ENCODE assay signal across 9 cellular contexts in genomic region chr14:20970647-20970982, GRCh38. TPM values are rescaled to one million over a fixed set of nuclear protein-coding genes. Genes with fewer than 3 reads are reported as not detected.
A peak's percentile ranks its signal among the peaks of the same experiment; 100 is the strongest.
DNase-seq lines count a peak whose midpoint lies in the region; ATAC-seq, FAIRE-seq and TF ChIP-seq lines count a peak whose summit lies in the region.
"Had no signal": no experiment of that assay in that cellular context is flagged by ENCODE, and none has a peak within 500 bp of the region (broad histone marks: within the 10 kb centered on the region; RNA-seq: fewer than 3 reads in every experiment).

No MANE protein-coding gene starts in this region.

- FAIRE-seq in endothelial cell of umbilical vein (lab: Jason Lieb, UNC), result no peak
- FAIRE-seq: TTC549 had no signal

- H3K4me1 ChIP-seq in Karpas-422 (ENCODE audit: low read length) (peaks cover 16% of the 10 kb centered on the region), endothelial cell of umbilical vein (ENCODE audit: control insufficient read depth, extremely low read depth, insufficient read depth, low read length) (peaks cover 21% of the 10 kb centered on the region)

- peaks cover 17% of the 10 kb centered on the region for H3K27me3 Mint-ChIP-seq in osteocyte (ENCODE audit: unreplicated experiment)

- no peaks in the 10 kb centered on the region for H3K36me3 Mint-ChIP-seq in osteocyte (ENCODE audit: unreplicated experiment)

- H3K9me3 ChIP-seq in Karpas-422 (ENCODE audit: low read length) (no peaks in the 10 kb centered on the region), endothelial cell of umbilical vein (replicated peaks; ENCODE audit: control insufficient read depth, insufficient read depth, low read length) (no peaks in the 10 kb centered on the region)

- dilution Hi-C loops in endothelial cell of umbilical vein (cut with MboI; ENCODE audit: extremely low pct_ligation_motif_present, low sequenced_read_pairs), result no loop called here

- POLR2A ChIA-PET in endothelial cell of umbilical vein (lab: Charles Lee), result interaction anchor here (1.3 kb wide), 1 partner anchor 628 kb away, joined by 3 read pairs; no protein-coding TSS in a partner anchor

- H3K4me3 ChIP-seq in Karpas-422 (ENCODE audit: low read length) (peak overlapping the region; percentile 80), endothelial cell of umbilical vein (replicated peaks in 1 of 3; ENCODE audit: insufficient read depth in 1 of 3, low read depth in 1 of 3, low read length in 3 of 3) (peak overlapping the region in 2 of 3 experiments; percentile 55 to 64)

- TF ChIP-seq POLR2A in endothelial cell of umbilical vein (IDR thresholded peaks at IDR 0.05; ENCODE audit: low read depth, low read length), result no peak

- H3K79me2 ChIP-seq in Karpas-422 (ENCODE audit: low read length) (no peaks in the 10 kb centered on the region), endothelial cell of umbilical vein (ENCODE audit: control insufficient read depth, insufficient read depth, low read length) (no peaks in the 10 kb centered on the region)

- H3K9me2 ChIP-seq in Karpas-422 (replicated peaks; ENCODE audit: insufficient read depth, low read length), result no peaks in the 10 kb centered on the region

- peak; percentile 21 for ATAC-seq in GM19467 (IDR thresholded peaks at IDR 0.05; ENCODE audit: unreplicated experiment)

- H3K27me3 ChIP-seq in Karpas-422 (ENCODE audit: low read length), result no peaks in the 10 kb centered on the region
- H3K27me3 ChIP-seq in endothelial cell of umbilical vein (ENCODE audit: control insufficient read depth in 2 of 2, insufficient read depth in 2 of 2, low read length in 2 of 2), result peaks cover 8 to 17% of the 10 kb centered on the region in 2 experiments

- BruUV-seq in endothelial cell of umbilical vein (replicated peaks; lab: Mats Ljungman, UMichigan), result no TSS peak

- no peak overlapping the region for H3K27ac ChIP-seq in Karpas-422 (ENCODE audit: low read length)
- H3K27ac ChIP-seq in endothelial cell of umbilical vein (ENCODE audit: insufficient read depth, low read depth, low read length), result no peak overlapping the region
- H3K27ac ChIP-seq in caudate nucleus (ENCODE audit: low read depth, low read length), result no peak overlapping the region

- peaks cover 30% of the 10 kb centered on the region for H3K4me1 Mint-ChIP-seq in osteocyte (ENCODE audit: unreplicated experiment)

- H3K4me2 ChIP-seq in Karpas-422 (ENCODE audit: low read depth, low read length, poor library complexity, severe bottlenecking) (peak overlapping the region; percentile 95), endothelial cell of umbilical vein (ENCODE audit: insufficient read depth, low read length) (peak overlapping the region; percentile 83)

- CTCF ChIA-PET in endothelial cell of umbilical vein (lab: Charles Lee), result interaction anchor here (0.6 to 5.5 kb wide), 60 partner anchors 8 to 652 kb away, joined by 3 to 103 read pairs (median 4); partner anchors contain the start of genes PARP2, RNASE1, RNASE4 and SLC39A2

- no peaks in the 10 kb centered on the region for H4K20me1 ChIP-seq in Karpas-422 (ENCODE audit: insufficient read depth, low read depth, low read length)
- no peaks in the 10 kb centered on the region for H4K20me1 ChIP-seq in endothelial cell of umbilical vein (replicated peaks; ENCODE audit: control insufficient read depth, extremely low read depth, insufficient read depth, low read length)

- H3K9me3 Mint-ChIP-seq in osteocyte (ENCODE audit: unreplicated experiment), result no peaks in the 10 kb centered on the region

- peak overlapping the region; percentile 99 for H2AFZ ChIP-seq in Karpas-422 (ENCODE audit: low read length)
- H2AFZ ChIP-seq in endothelial cell of umbilical vein (ENCODE audit: low read depth, low read length), result peak overlapping the region; percentile 91

- H3K4me3 Mint-ChIP-seq in osteocyte (ENCODE audit: unreplicated experiment), result peak overlapping the region; percentile 89

- peak overlapping the region; percentile 76 for H3K9ac ChIP-seq in Karpas-422 (ENCODE audit: low read length)
- H3K9ac ChIP-seq in endothelial cell of umbilical vein (replicated peaks; ENCODE audit: extremely low read depth, insufficient read depth, low read length), result no peak overlapping the region

- H3K36me3 ChIP-seq in Karpas-422 (ENCODE audit: insufficient read depth, low read length) (no peaks in the 10 kb centered on the region), endothelial cell of umbilical vein (ENCODE audit: control insufficient read depth in 2 of 2, extremely low read depth in 1 of 2, insufficient read depth in 2 of 2, low read length in 2 of 2) (no peaks in the 10 kb centered on the region)

- no peaks in the 10 kb centered on the region for H3K9me1 ChIP-seq in endothelial cell of umbilical vein (replicated peaks; ENCODE audit: control insufficient read depth, extremely low read depth, insufficient read depth, low read length)

- TF ChIP-seq CTCF in endothelial cell of umbilical vein (IDR thresholded peaks at IDR 0.05; ENCODE audit: extremely low read depth in 1 of 2, insufficient read depth in 1 of 2, low read depth in 1 of 2, low read length in 2 of 2) (no peak), osteocyte (IDR thresholded peaks at IDR 0.05) (no peak)

- intact Hi-C loops in endothelial cell of umbilical vein (cut with micrococcal nuclease), result loop anchor here (2.0 to 10.0 kb wide), 7 partner anchors 18 to 358 kb away; partner anchors contain the start of genes METTL17, RNASE4, RNASE6 and TMEM253

- peak overlapping the region; percentile 86 for H3K27ac Mint-ChIP-seq in osteocyte (ENCODE audit: unreplicated experiment)

- DNase-seq in Karpas-422, result peak; percentile 48
- DNase-seq in endothelial cell of umbilical vein (ENCODE audit: low read depth, low spot score), result no peak
- no peak for DNase-seq in osteocyte (ENCODE audit: extremely low spot score, unreplicated experiment)
- no peak for DNase-seq in effector CD8-positive, alpha-beta T cell (lab: John Stamatoyannopoulos, UW)
- no peak for DNase-seq in caudate nucleus (lab: John Stamatoyannopoulos, UW)
- DNase-seq in cerebellum (ENCODE audit: low spot score), result no peak
- no peak for DNase-seq in AG08396 (ENCODE audit: low spot score)

RNA-seq across cellular contexts. Expression of gene RNASE2, which starts 15.3 kb away (rescaled TPM):
- total RNA-seq in Karpas-422 (2014; rRNA removed; shearing (Covaris generic); ENCODE audit: low replicate concordance), result not detected in 2 replicates
- total RNA-seq in endothelial cell of umbilical vein, result not detected in 2 replicates
- not detected in 2 replicates for polyA plus RNA-seq in endothelial cell of umbilical vein
- not detected in 2 replicates for polyA plus RNA-seq in endothelial cell of umbilical vein (2011; cell fraction: cytosol; rRNA removed)
- polyA plus RNA-seq in endothelial cell of umbilical vein (2011; cell fraction: nucleus; rRNA removed), result not detected in 2 replicates
- polyA plus RNA-seq in endothelial cell of umbilical vein (2012), result not detected in 2 replicates
- not detected in 2 replicates for polyA minus RNA-seq in endothelial cell of umbilical vein
- not detected for polyA minus RNA-seq in endothelial cell of umbilical vein (2011; cell fraction: cytosol; rRNA and poly(A)+ RNA removed)
- not detected in 2 replicates for polyA minus RNA-seq in endothelial cell of umbilical vein (2011; cell fraction: nucleus; rRNA and poly(A)+ RNA removed)
- not detected in 2 replicates for total RNA-seq in osteocyte
- not detected for total RNA-seq in cerebellum

RNA-seq across cellular contexts. Expression of gene METTL17, which starts 19.2 kb away (rescaled TPM):
- total RNA-seq in Karpas-422 (2014; rRNA removed; shearing (Covaris generic); ENCODE audit: low replicate concordance), result 110 and 150 TPM in 2 replicates
- total RNA-seq in endothelial cell of umbilical vein, result 50.2 and 60.6 TPM in 2 replicates
- polyA plus RNA-seq in endothelial cell of umbilical vein, result 81.5 and 90.6 TPM in 2 replicates
- 41.3 and 44.6 TPM in 2 replicates for polyA plus RNA-seq in endothelial cell of umbilical vein (2011; cell fraction: cytosol; rRNA removed)
- 378 and 434 TPM in 2 replicates for polyA plus RNA-seq in endothelial cell of umbilical vein (2011; cell fraction: nucleus; rRNA removed)
- polyA plus RNA-seq in endothelial cell of umbilical vein (2012), result 30.0 and 35.7 TPM in 2 replicates
- polyA minus RNA-seq in endothelial cell of umbilical vein, result 32.7 and 37.7 TPM in 2 replicates
- polyA minus RNA-seq in endothelial cell of umbilical vein (2011; cell fraction: cytosol; rRNA and poly(A)+ RNA removed), result 30.7 TPM
- 41.1 and 57.8 TPM in 2 replicates for polyA minus RNA-seq in endothelial cell of umbilical vein (2011; cell fraction: nucleus; rRNA and poly(A)+ RNA removed)
- 58.6 and 63.9 TPM in 2 replicates for total RNA-seq in osteocyte
- total RNA-seq in cerebellum, result 42.2 TPM

RNA-seq across cellular contexts. Expression of gene SLC39A2, which starts 28.5 kb away (rescaled TPM):
- total RNA-seq in Karpas-422 (2014; rRNA removed; shearing (Covaris generic); ENCODE audit: low replicate concordance), result not detected in 2 replicates
- not detected in 2 replicates for total RNA-seq in endothelial cell of umbilical vein
- polyA plus RNA-seq in endothelial cell of umbilical vein, result 0.06 TPM in 1 of 2 replicates, not detected in the other
- not detected in 2 replicates for polyA plus RNA-seq in endothelial cell of umbilical vein (2011; cell fraction: cytosol; rRNA removed)
- polyA plus RNA-seq in endothelial cell of umbilical vein (2011; cell fraction: nucleus; rRNA removed), result 0.16 TPM in 1 of 2 replicates, not detected in the other
- not detected in 2 replicates for polyA plus RNA-seq in endothelial cell of umbilical vein (2012)
- not detected in 2 replicates for polyA minus RNA-seq in endothelial cell of umbilical vein
- not detected for polyA minus RNA-seq in endothelial cell of umbilical vein (2011; cell fraction: cytosol; rRNA and poly(A)+ RNA removed)
- not detected in 2 replicates for polyA minus RNA-seq in endothelial cell of umbilical vein (2011; cell fraction: nucleus; rRNA and poly(A)+ RNA removed)
- 0.60 and 1.1 TPM in 2 replicates for total RNA-seq in osteocyte
- not detected for total RNA-seq in cerebellum

RNA-seq across cellular contexts. Expression of gene NDRG2, which starts 54.2 kb away (rescaled TPM):
- total RNA-seq in Karpas-422 (2014; rRNA removed; shearing (Covaris generic); ENCODE audit: low replicate concordance), result not detected in 2 replicates
- not detected in 2 replicates for total RNA-seq in endothelial cell of umbilical vein
- 0.37 and 0.54 TPM in 2 replicates for polyA plus RNA-seq in endothelial cell of umbilical vein
- 0.13 and 0.51 TPM in 2 replicates for polyA plus RNA-seq in endothelial cell of umbilical vein (2011; cell fraction: cytosol; rRNA removed)
- polyA plus RNA-seq in endothelial cell of umbilical vein (2011; cell fraction: nucleus; rRNA removed), result 0.99 and 1.0 TPM in 2 replicates
- polyA plus RNA-seq in endothelial cell of umbilical vein (2012), result 0.31 TPM in 1 of 2 replicates, not detected in the other
- 1.1 and 4.5 TPM in 2 replicates for polyA minus RNA-seq in endothelial cell of umbilical vein
- 1.5 TPM for polyA minus RNA-seq in endothelial cell of umbilical vein (2011; cell fraction: cytosol; rRNA and poly(A)+ RNA removed)
- polyA minus RNA-seq in endothelial cell of umbilical vein (2011; cell fraction: nucleus; rRNA and poly(A)+ RNA removed), result 0.91 TPM in 1 of 2 replicates, not detected in the other
- total RNA-seq in osteocyte, result 8.0 and 8.6 TPM in 2 replicates
- total RNA-seq in cerebellum, result 142 TPM

RNA-seq across cellular contexts. Expression of gene TPPP2, which starts 59.4 kb away (rescaled TPM):
- not detected in 2 replicates for total RNA-seq in Karpas-422 (2014; rRNA removed; shearing (Covaris generic); ENCODE audit: low replicate concordance)
- total RNA-seq in endothelial cell of umbilical vein, result not detected in 2 replicates
- polyA plus RNA-seq in endothelial cell of umbilical vein, result not detected in 2 replicates
- polyA plus RNA-seq in endothelial cell of umbilical vein (2011; cell fraction: cytosol; rRNA removed), result not detected in 2 replicates
- polyA plus RNA-seq in endothelial cell of umbilical vein (2011; cell fraction: nucleus; rRNA removed), result not detected in 2 replicates
- not detected in 2 replicates for polyA plus RNA-seq in endothelial cell of umbilical vein (2012)
- polyA minus RNA-seq in endothelial cell of umbilical vein, result not detected in 2 replicates
- polyA minus RNA-seq in endothelial cell of umbilical vein (2011; cell fraction: cytosol; rRNA and poly(A)+ RNA removed), result not detected
- polyA minus RNA-seq in endothelial cell of umbilical vein (2011; cell fraction: nucleus; rRNA and poly(A)+ RNA removed), result not detected in 2 replicates
- total RNA-seq in osteocyte, result not detected in 2 replicates
- total RNA-seq in cerebellum, result not detected
